In the genomic region with DNA sequence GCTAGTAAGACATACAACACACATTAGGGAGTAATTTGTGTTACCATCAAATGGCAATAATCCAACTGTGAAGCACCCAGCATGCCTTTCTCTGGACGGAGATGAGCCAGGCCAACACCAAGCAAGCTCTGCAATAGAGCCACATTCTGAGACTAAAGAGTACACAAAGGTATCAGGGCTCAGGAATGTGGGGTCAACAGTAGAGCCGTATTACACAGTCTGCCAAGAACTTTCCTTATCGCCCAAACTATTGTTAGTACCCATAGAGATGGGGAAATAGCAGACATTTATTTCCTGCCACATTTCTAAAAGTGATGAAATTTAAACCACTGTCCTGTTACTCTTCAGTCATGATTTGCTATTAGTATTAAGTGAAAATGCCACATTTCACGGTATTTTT, we compare ENCODE assay signal across 1 cellular context.
TF ChIP-seq lines count a peak whose summit lies in the region.

No MANE protein-coding gene starts in this region.

TF ChIP-seq in HepG2, 621 proteins besides CTCF, POLR2A, EP300 and RAD21 (continued from another document and continues in another):
- TF ChIP-seq GZF1 (CRISPR knock-in tag; IDR thresholded peaks at IDR 0.05) = peak; percentile 93; the same call in 1 of the 2 replicates
- 0 out of 2 replicates have a peak, but pooled peaks have one; percentile 22 for TF ChIP-seq TBX2 (CRISPR knock-in tag; IDR thresholded peaks at IDR 0.05; ENCODE audit: borderline replicate concordance)
- TF ChIP-seq PITX1 (CRISPR knock-in tag; IDR thresholded peaks at IDR 0.05) = 0 out of 2 replicates have a peak, but pooled peaks have one; percentile 16
- TF ChIP-seq ZNF629 (CRISPR knock-in tag; conservative IDR thresholded peaks at IDR 0.05) = no peak
- peak; percentile 75 for TF ChIP-seq RARA (CRISPR knock-in tag; IDR thresholded peaks at IDR 0.05)
- TF ChIP-seq, protein P1, sequence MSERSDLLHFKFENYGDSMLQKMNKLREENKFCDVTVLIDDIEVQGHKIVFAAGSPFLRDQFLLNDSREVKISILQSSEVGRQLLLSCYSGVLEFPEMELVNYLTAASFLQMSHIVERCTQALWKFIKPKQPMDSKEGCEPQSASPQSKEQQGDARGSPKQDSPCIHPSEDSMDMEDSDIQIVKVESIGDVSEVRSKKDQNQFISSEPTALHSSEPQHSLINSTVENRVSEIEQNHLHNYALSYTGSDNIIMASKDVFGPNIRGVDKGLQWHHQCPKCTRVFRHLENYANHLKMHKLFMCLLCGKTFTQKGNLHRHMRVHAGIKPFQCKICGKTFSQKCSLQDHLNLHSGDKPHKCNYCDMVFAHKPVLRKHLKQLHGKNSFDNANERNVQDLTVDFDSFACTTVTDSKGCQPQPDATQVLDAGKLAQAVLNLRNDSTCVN (CRISPR knock-in tag; IDR thresholded peaks at IDR 0.05; ENCODE audit: borderline replicate concordance) = no peak
- TF ChIP-seq ELF1 (CRISPR knock-in tag; IDR thresholded peaks at IDR 0.05) = no peak
- 0 out of 2 replicates have a peak, but pooled peaks have one; percentile 44 for TF ChIP-seq CBX5 (CRISPR knock-in tag; IDR thresholded peaks at IDR 0.05; ENCODE audit: borderline replicate concordance)
- no peak for TF ChIP-seq ZNF768 (CRISPR knock-in tag; IDR thresholded peaks at IDR 0.05)
- TF ChIP-seq, protein P2, sequence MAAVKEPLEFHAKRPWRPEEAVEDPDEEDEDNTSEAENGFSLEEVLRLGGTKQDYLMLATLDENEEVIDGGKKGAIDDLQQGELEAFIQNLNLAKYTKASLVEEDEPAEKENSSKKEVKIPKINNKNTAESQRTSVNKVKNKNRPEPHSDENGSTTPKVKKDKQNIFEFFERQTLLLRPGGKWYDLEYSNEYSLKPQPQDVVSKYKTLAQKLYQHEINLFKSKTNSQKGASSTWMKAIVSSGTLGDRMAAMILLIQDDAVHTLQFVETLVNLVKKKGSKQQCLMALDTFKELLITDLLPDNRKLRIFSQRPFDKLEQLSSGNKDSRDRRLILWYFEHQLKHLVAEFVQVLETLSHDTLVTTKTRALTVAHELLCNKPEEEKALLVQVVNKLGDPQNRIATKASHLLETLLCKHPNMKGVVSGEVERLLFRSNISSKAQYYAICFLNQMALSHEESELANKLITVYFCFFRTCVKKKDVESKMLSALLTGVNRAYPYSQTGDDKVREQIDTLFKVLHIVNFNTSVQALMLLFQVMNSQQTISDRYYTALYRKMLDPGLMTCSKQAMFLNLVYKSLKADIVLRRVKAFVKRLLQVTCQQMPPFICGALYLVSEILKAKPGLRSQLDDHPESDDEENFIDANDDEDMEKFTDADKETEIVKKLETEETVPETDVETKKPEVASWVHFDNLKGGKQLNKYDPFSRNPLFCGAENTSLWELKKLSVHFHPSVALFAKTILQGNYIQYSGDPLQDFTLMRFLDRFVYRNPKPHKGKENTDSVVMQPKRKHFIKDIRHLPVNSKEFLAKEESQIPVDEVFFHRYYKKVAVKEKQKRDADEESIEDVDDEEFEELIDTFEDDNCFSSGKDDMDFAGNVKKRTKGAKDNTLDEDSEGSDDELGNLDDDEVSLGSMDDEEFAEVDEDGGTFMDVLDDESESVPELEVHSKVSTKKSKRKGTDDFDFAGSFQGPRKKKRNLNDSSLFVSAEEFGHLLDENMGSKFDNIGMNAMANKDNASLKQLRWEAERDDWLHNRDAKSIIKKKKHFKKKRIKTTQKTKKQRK (IDR thresholded peaks at IDR 0.05; ENCODE audit: low read length) = no peak
- TF ChIP-seq JUNB (CRISPR knock-in tag; IDR thresholded peaks at IDR 0.05; ENCODE audit: borderline replicate concordance) = no peak
- TF ChIP-seq, protein P3, sequence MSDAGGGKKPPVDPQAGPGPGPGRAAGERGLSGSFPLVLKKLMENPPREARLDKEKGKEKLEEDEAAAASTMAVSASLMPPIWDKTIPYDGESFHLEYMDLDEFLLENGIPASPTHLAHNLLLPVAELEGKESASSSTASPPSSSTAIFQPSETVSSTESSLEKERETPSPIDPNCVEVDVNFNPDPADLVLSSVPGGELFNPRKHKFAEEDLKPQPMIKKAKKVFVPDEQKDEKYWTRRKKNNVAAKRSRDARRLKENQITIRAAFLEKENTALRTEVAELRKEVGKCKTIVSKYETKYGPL (CRISPR knock-in tag; IDR thresholded peaks at IDR 0.05) = no peak
- TF ChIP-seq PCBP2 (optimal IDR thresholded peaks at IDR 0.05; ENCODE audit: low read depth, low read length, poor library complexity, severe bottlenecking) = no peak
- peak; percentile 71; the same call in 1 of the 2 replicates for TF ChIP-seq HMG20A (CRISPR knock-in tag; IDR thresholded peaks at IDR 0.05; ENCODE audit: borderline replicate concordance)
- TF ChIP-seq, protein P4, sequence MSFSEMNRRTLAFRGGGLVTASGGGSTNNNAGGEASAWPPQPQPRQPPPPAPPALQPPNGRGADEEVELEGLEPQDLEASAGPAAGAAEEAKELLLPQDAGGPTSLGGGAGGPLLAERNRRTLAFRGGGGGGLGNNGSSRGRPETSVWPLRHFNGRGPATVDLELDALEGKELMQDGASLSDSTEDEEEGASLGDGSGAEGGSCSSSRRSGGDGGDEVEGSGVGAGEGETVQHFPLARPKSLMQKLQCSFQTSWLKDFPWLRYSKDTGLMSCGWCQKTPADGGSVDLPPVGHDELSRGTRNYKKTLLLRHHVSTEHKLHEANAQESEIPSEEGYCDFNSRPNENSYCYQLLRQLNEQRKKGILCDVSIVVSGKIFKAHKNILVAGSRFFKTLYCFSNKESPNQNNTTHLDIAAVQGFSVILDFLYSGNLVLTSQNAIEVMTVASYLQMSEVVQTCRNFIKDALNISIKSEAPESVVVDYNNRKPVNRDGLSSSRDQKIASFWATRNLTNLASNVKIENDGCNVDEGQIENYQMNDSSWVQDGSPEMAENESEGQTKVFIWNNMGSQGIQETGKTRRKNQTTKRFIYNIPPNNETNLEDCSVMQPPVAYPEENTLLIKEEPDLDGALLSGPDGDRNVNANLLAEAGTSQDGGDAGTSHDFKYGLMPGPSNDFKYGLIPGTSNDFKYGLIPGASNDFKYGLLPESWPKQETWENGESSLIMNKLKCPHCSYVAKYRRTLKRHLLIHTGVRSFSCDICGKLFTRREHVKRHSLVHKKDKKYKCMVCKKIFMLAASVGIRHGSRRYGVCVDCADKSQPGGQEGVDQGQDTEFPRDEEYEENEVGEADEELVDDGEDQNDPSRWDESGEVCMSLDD (CRISPR knock-in tag; IDR thresholded peaks at IDR 0.05; ENCODE audit: borderline replicate concordance) = no peak
- no peak for TF ChIP-seq ZFP36 (IDR thresholded peaks at IDR 0.05; ENCODE audit: borderline replicate concordance, low read depth, low read length, partially characterized antibody)
- TF ChIP-seq, protein P5, sequence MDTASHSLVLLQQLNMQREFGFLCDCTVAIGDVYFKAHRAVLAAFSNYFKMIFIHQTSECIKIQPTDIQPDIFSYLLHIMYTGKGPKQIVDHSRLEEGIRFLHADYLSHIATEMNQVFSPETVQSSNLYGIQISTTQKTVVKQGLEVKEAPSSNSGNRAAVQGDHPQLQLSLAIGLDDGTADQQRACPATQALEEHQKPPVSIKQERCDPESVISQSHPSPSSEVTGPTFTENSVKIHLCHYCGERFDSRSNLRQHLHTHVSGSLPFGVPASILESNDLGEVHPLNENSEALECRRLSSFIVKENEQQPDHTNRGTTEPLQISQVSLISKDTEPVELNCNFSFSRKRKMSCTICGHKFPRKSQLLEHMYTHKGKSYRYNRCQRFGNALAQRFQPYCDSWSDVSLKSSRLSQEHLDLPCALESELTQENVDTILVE (CRISPR knock-in tag; IDR thresholded peaks at IDR 0.05) = peak; percentile 34; the same call in 1 of the 2 replicates
- TF ChIP-seq, protein P6, sequence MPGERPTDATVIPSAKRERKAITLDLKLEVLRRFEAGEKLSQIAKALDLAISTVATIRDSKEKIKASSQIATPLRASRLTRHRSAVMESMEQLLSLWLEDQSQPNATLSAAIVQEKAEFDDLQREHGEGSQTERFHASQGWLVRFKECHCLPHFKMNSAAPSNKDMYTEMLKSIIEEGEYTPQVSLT (CRISPR knock-in tag; IDR thresholded peaks at IDR 0.05; ENCODE audit: borderline replicate concordance, low read depth) = no peak
- TF ChIP-seq SIX1 (CRISPR knock-in tag; IDR thresholded peaks at IDR 0.05; ENCODE audit: borderline replicate concordance) = no peak
- no peak for TF ChIP-seq MIXL1 (CRISPR knock-in tag; IDR thresholded peaks at IDR 0.05)
- no peak for TF ChIP-seq ZFX (CRISPR knock-in tag; IDR thresholded peaks at IDR 0.05; ENCODE audit: low read depth)
- no peak for TF ChIP-seq NFKB2 (CRISPR knock-in tag; IDR thresholded peaks at IDR 0.05; ENCODE audit: borderline replicate concordance)
- TF ChIP-seq, protein P7, sequence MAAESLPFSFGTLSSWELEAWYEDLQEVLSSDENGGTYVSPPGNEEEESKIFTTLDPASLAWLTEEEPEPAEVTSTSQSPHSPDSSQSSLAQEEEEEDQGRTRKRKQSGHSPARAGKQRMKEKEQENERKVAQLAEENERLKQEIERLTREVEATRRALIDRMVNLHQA (CRISPR knock-in tag; IDR thresholded peaks at IDR 0.05) = no peak
- TF ChIP-seq, protein P8, sequence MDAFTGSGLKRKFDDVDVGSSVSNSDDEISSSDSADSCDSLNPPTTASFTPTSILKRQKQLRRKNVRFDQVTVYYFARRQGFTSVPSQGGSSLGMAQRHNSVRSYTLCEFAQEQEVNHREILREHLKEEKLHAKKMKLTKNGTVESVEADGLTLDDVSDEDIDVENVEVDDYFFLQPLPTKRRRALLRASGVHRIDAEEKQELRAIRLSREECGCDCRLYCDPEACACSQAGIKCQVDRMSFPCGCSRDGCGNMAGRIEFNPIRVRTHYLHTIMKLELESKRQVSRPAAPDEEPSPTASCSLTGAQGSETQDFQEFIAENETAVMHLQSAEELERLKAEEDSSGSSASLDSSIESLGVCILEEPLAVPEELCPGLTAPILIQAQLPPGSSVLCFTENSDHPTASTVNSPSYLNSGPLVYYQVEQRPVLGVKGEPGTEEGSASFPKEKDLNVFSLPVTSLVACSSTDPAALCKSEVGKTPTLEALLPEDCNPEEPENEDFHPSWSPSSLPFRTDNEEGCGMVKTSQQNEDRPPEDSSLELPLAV (CRISPR knock-in tag; conservative IDR thresholded peaks at IDR 0.05; ENCODE audit: low read depth) = no peak
- no peak for TF ChIP-seq ZFAT (CRISPR knock-in tag; conservative IDR thresholded peaks at IDR 0.05)
- no peak for TF ChIP-seq CBX2 (IDR thresholded peaks at IDR 0.05; ENCODE audit: low read depth, low read length)
- no peak for TF ChIP-seq CBX2 (CRISPR knock-in tag; IDR thresholded peaks at IDR 0.05; ENCODE audit: low read depth)
- TF ChIP-seq MTF2 (CRISPR knock-in tag; IDR thresholded peaks at IDR 0.05; ENCODE audit: borderline replicate concordance) = no peak
- no peak for TF ChIP-seq PHF21A (CRISPR knock-in tag; IDR thresholded peaks at IDR 0.05)
- no peak for TF ChIP-seq NFKBIZ (CRISPR knock-in tag; IDR thresholded peaks at IDR 0.05)
- no peak for TF ChIP-seq ZNF570 (CRISPR knock-in tag; IDR thresholded peaks at IDR 0.05; ENCODE audit: borderline replicate concordance)
- no peak for TF ChIP-seq ZNF839 (CRISPR knock-in tag; IDR thresholded peaks at IDR 0.05; ENCODE audit: borderline replicate concordance)
- no peak for TF ChIP-seq ZFP82 (CRISPR knock-in tag; IDR thresholded peaks at IDR 0.05; ENCODE audit: borderline replicate concordance)
- no peak for TF ChIP-seq TSC22D2 (CRISPR knock-in tag; IDR thresholded peaks at IDR 0.05; ENCODE audit: borderline replicate concordance)
- TF ChIP-seq HNRNPUL1 (IDR thresholded peaks at IDR 0.05; ENCODE audit: low read depth, low read length) = no peak
- TF ChIP-seq ZNF572 (CRISPR knock-in tag; IDR thresholded peaks at IDR 0.05) = no peak
- TF ChIP-seq CREM (IDR thresholded peaks at IDR 0.05) = no peak; the same call in 1 of the 2 replicates
- TF ChIP-seq CREM (CRISPR knock-in tag; IDR thresholded peaks at IDR 0.05) = no peak
- no peak for TF ChIP-seq MED13 (CRISPR knock-in tag; IDR thresholded peaks at IDR 0.05)
- no peak for TF ChIP-seq RFX5 (IDR thresholded peaks at IDR 0.05; ENCODE audit: low read depth, low read length)
- TF ChIP-seq ZEB1 (IDR thresholded peaks at IDR 0.05; ENCODE audit: insufficient replicate concordance, low read depth) = no peak
- TF ChIP-seq, protein P9, sequence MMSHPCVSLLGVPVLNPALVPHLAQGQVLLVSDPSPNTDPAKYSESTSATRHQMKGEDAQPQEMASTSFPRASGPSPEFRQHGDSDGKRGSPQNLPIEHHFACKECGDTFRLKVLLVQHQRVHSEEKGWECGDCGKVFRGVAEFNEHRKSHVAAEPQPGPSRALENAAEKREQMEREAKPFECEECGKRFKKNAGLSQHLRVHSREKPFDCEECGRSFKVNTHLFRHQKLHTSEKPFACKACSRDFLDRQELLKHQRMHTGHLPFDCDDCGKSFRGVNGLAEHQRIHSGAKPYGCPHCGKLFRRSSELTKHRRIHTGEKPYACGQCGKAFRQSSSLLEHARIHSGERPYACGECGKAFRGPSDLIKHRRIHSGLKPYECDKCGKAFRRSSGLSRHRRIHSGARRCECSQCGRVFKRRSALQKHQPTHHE (CRISPR knock-in tag; IDR thresholded peaks at IDR 0.05; ENCODE audit: borderline replicate concordance) = no peak
- peak; percentile 72; the same call in 1 of the 2 replicates for TF ChIP-seq NCOA2 (CRISPR knock-in tag; IDR thresholded peaks at IDR 0.05)
- TF ChIP-seq, protein P10, sequence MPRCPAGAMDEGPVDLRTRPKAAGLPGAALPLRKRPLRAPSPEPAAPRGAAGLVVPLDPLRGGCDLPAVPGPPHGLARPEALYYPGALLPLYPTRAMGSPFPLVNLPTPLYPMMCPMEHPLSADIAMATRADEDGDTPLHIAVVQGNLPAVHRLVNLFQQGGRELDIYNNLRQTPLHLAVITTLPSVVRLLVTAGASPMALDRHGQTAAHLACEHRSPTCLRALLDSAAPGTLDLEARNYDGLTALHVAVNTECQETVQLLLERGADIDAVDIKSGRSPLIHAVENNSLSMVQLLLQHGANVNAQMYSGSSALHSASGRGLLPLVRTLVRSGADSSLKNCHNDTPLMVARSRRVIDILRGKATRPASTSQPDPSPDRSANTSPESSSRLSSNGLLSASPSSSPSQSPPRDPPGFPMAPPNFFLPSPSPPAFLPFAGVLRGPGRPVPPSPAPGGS (CRISPR knock-in tag; IDR thresholded peaks at IDR 0.05) = no peak
- TF ChIP-seq SALL1 (CRISPR knock-in tag; IDR thresholded peaks at IDR 0.05) = peak; percentile 58; the same call in 1 of the 2 replicates
- TF ChIP-seq ZNF468 (CRISPR knock-in tag; IDR thresholded peaks at IDR 0.05) = no peak
- no peak for TF ChIP-seq MYNN (CRISPR knock-in tag; IDR thresholded peaks at IDR 0.05; ENCODE audit: low read depth)
